Comparison of ENCODE assay signal across 15 cellular contexts in the genomic region with DNA sequence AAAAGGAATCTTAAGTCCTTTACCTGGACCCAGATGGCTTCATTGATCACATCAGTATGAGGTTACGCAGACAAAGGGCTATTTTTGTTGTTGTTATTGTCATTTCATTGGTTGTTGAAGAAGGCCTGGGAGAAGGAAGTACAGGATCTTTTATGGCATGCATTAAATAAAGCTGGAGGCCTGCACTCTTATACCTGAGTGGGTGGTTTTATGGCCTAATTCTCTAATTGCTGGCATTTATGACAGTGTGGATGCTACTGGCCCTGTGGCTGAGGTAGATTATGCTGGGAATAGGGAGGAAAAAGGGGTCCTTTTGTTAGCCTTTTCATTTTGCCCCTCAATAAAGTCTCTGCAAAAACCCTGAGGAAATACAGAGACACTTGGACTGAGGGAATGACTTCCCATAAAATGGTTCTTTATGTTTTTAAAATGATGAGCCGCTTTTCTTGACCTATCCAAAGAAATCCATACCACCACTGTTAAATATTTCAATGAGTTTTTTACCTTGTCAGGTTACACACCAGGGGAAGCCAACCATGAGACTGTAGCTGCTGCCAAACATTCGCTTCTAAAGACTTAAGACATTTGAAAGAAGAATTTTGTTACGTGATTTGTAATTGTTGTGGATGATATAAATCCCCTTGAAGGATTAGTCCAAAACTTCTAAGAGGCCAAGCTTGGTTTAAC. TPM values are rescaled to one million over a fixed set of nuclear protein-coding genes. Genes with fewer than 3 reads are reported as not detected.
A peak's percentile ranks its signal among the peaks of the same experiment; 100 is the strongest.
DNase-seq lines count a peak whose midpoint lies in the region; ATAC-seq and TF ChIP-seq lines count a peak whose summit lies in the region.
"Had no signal": no experiment of that assay in that cellular context is flagged by ENCODE, and none has a peak within 500 bp of the region (broad histone marks: within the 10 kb centered on the region; RNA-seq: fewer than 3 reads in every experiment).

No MANE protein-coding gene starts in this region.

- CTCF ChIA-PET in naive thymus-derived CD4-positive, alpha-beta T cell (lab: Charles Lee): no interaction called here

- no peaks in the 10 kb centered on the region for H3K27me3 ChIP-seq in DND-41 (ENCODE audit: insufficient read depth, low read length, poor library complexity)
- H3K27me3 ChIP-seq in naive thymus-derived CD4-positive, alpha-beta T cell (ENCODE audit: control insufficient read depth in 2 of 2, insufficient read depth in 2 of 2, low read length in 2 of 2): no peaks in the 10 kb centered on the region
- H3K27me3 ChIP-seq: BLaER1 treated with 17β-estradiol and CSF1 and Interleukin-3, amounts not matched to agents 10 nM and 100 nM; uterus had no signal

- peaks cover 75 to 96% (median 92%) of the 10 kb centered on the region in 7 donors for H3K4me1 Mint-ChIP-seq in naive thymus-derived CD4-positive, alpha-beta T cell

- no peaks in the 10 kb centered on the region for H3K9me3 ChIP-seq in DND-41 (ENCODE audit: insufficient read depth, low read length, severe bottlenecking)
- no peaks in the 10 kb centered on the region for H3K9me3 ChIP-seq in naive thymus-derived CD4-positive, alpha-beta T cell (ENCODE audit: control insufficient read depth in 2 of 3, low read length in 3 of 3)
- H3K9me3 ChIP-seq: BLaER1 treated with 17β-estradiol and CSF1 and Interleukin-3, amounts not matched to agents 10 nM and 100 nM; uterus had no signal

- peak overlapping the region; percentile 33; the same call in 1 of the 2 replicates for H3K4me2 ChIP-seq in DND-41 (ENCODE audit: insufficient read depth, low read length)

- H3K27ac Mint-ChIP-seq in activated naive CD4-positive, alpha-beta T cell treated with anti-CD3 and anti-CD28 coated beads, Interleukin-2, amount 50 U/mL, for 72 hours: peak overlapping the region; percentile 59 to 67
- peak overlapping the region in 8 of 9 donors; percentile 11 to 99 (median 72) for H3K27ac Mint-ChIP-seq in naive thymus-derived CD4-positive, alpha-beta T cell
- H3K27ac Mint-ChIP-seq: activated naive CD8-positive, alpha-beta T cell treated with anti-CD3 and anti-CD28 coated beads, Interleukin-2, amount 10 ng/mL, durations not matched to agents 7 days and 5 days had no signal

- H3K4me3 Mint-ChIP-seq in naive thymus-derived CD4-positive, alpha-beta T cell: peak overlapping the region; percentile 8 to 96 (median 52)
- H3K4me3 Mint-ChIP-seq: activated naive CD8-positive, alpha-beta T cell treated with anti-CD3 and anti-CD28 coated beads, Interleukin-2, amount 10 ng/mL, durations not matched to agents 7 days and 5 days had no signal

- peaks cover 100% of the 10 kb centered on the region for H3K79me2 ChIP-seq in DND-41 (ENCODE audit: insufficient read depth, low read length)

- TF ChIP-seq CTCF in DND-41 (IDR thresholded peaks at IDR 0.05; ENCODE audit: borderline replicate concordance, extremely low read depth, low read length, poor library complexity, severe bottlenecking): no peak

- no peak overlapping the region for H3K4me3 ChIP-seq in DND-41 (ENCODE audit: low read depth in 1 of 2, low read length in 2 of 2)
- H3K4me3 ChIP-seq in naive thymus-derived CD4-positive, alpha-beta T cell (ENCODE audit: low read length): no peak overlapping the region
- H3K4me3 ChIP-seq: BLaER1 treated with 17β-estradiol and CSF1 and Interleukin-3, amounts not matched to agents 10 nM and 100 nM; uterus had no signal

- H3K27ac ChIP-seq in DND-41 (ENCODE audit: low read length): no peak overlapping the region
- peak overlapping the region; percentile 45 for H3K27ac ChIP-seq in naive thymus-derived CD4-positive, alpha-beta T cell (ENCODE audit: low read depth, low read length)
- H3K27ac ChIP-seq: BLaER1 treated with 17β-estradiol and CSF1 and Interleukin-3, amounts not matched to agents 10 nM and 100 nM; uterus had no signal

- peaks cover 66% of the 10 kb centered on the region for H3K36me3 ChIP-seq in DND-41 (ENCODE audit: insufficient read depth, low read length)
- peaks cover 0 to 10% (median 0%) of the 10 kb centered on the region in 3 experiments for H3K36me3 ChIP-seq in naive thymus-derived CD4-positive, alpha-beta T cell (ENCODE audit: control insufficient read depth in 2 of 3, insufficient read depth in 3 of 3, low read length in 3 of 3)
- H3K36me3 ChIP-seq: uterus had no signal

- H3K36me3 Mint-ChIP-seq in activated naive CD4-positive, alpha-beta T cell treated with anti-CD3 and anti-CD28 coated beads, Interleukin-2, amount 50 U/mL, for 72 hours: peaks cover 0 to 23% of the 10 kb centered on the region in 2 donors
- peaks cover 0 to 46% (median 11%) of the 10 kb centered on the region in 5 donors for H3K36me3 Mint-ChIP-seq in naive thymus-derived CD4-positive, alpha-beta T cell

- H4K20me1 ChIP-seq in DND-41 (ENCODE audit: insufficient read depth, low read length): peaks cover 100% of the 10 kb centered on the region

- no peak for DNase-seq in DND-41
- no peak for DNase-seq in activated naive CD4-positive, alpha-beta T cell treated with anti-CD3 and anti-CD28 coated beads, Interleukin-2, amount 50 U/mL, for 72 hours (ENCODE audit: low spot score in 2 of 2)
- no peak for DNase-seq in naive thymus-derived CD4-positive, alpha-beta T cell
- DNase-seq in NCI-H748 treated with DMSO at 0.1 percent for 48 hours (lab: John Stamatoyannopoulos, UW): no peak
- no peak for DNase-seq in GM03348 (ENCODE audit: low spot score)
- DNase-seq: activated naive CD8-positive, alpha-beta T cell treated with anti-CD3 and anti-CD28 coated beads, Interleukin-2, amount 10 ng/mL, durations not matched to agents 7 days and 5 days; central memory CD4-positive, alpha-beta T cell; GOT3; kidney glomerular epithelial cell; NCI-H2029; NCI-H82; uterus had no signal

- H3K9ac ChIP-seq in DND-41 (ENCODE audit: low read depth, low read length): no peak overlapping the region
- H3K9ac ChIP-seq: BLaER1 treated with 17β-estradiol and CSF1 and Interleukin-3, amounts not matched to agents 10 nM and 100 nM had no signal

- H3K27me3 Mint-ChIP-seq in naive thymus-derived CD4-positive, alpha-beta T cell: no peaks in the 10 kb centered on the region
- H3K27me3 Mint-ChIP-seq: activated naive CD8-positive, alpha-beta T cell treated with anti-CD3 and anti-CD28 coated beads, Interleukin-2, amount 10 ng/mL, durations not matched to agents 7 days and 5 days had no signal

- H2AFZ ChIP-seq in DND-41 (ENCODE audit: low read depth, low read length): no peak overlapping the region

- peaks cover 45% of the 10 kb centered on the region for H3K4me1 ChIP-seq in DND-41 (ENCODE audit: insufficient read depth, low read length)
- peaks cover 71 to 77% of the 10 kb centered on the region in 2 donors for H3K4me1 ChIP-seq in naive thymus-derived CD4-positive, alpha-beta T cell (ENCODE audit: control insufficient read depth in 2 of 2, insufficient read depth in 2 of 2, low read length in 2 of 2)
- H3K4me1 ChIP-seq: uterus had no signal

- ATAC-seq in DND-41 (ENCODE audit: insufficient read depth, low read depth) (no peak), GM19395 (IDR thresholded peaks at IDR 0.05; ENCODE audit: unreplicated experiment) (peak; percentile 7), GM18909 (IDR thresholded peaks at IDR 0.05; ENCODE audit: poor library complexity, unreplicated experiment) (no peak)
- ATAC-seq in activated naive CD4-positive, alpha-beta T cell treated with anti-CD3 and anti-CD28 coated beads, Interleukin-2, amount 50 U/mL, for 72 hours: peak; percentile 1 to 3
- ATAC-seq in naive thymus-derived CD4-positive, alpha-beta T cell: no peak

- POLR2A ChIA-PET in naive thymus-derived CD4-positive, alpha-beta T cell (lab: Charles Lee): interaction anchor here (0.9 to 1.5 kb wide), 4 partner anchors 8 to 84 kb away, joined by 3 to 5 read pairs (median 4); partner anchors contain the start of gene UBE4A

- intact Hi-C loops in naive thymus-derived CD4-positive, alpha-beta T cell (cut with micrococcal nuclease): no loop called here

- no peaks in the 10 kb centered on the region for H3K9me3 Mint-ChIP-seq in activated naive CD4-positive, alpha-beta T cell treated with anti-CD3 and anti-CD28 coated beads, Interleukin-2, amount 50 U/mL, for 72 hours
- peaks cover 0 to 3% (median 0%) of the 10 kb centered on the region in 11 donors for H3K9me3 Mint-ChIP-seq in naive thymus-derived CD4-positive, alpha-beta T cell
- H3K9me3 Mint-ChIP-seq: activated naive CD8-positive, alpha-beta T cell treated with anti-CD3 and anti-CD28 coated beads, Interleukin-2, amount 10 ng/mL, durations not matched to agents 7 days and 5 days had no signal

RNA-seq across cellular contexts. Expression of gene KMT2A, which starts 6.8 kb away (rescaled TPM):
- total RNA-seq in activated naive CD4-positive, alpha-beta T cell treated with anti-CD3 and anti-CD28 coated beads, Interleukin-2, amount 50 U/mL, for 72 hours: 10 to 100 TPM; 71.4 to 99.3 TPM
- total RNA-seq in naive thymus-derived CD4-positive, alpha-beta T cell: 100 to 1,000 TPM; 140 to 192 (median 161) TPM
- 10 to 100 TPM; 19.6 to 32.9 TPM for polyA plus RNA-seq in naive thymus-derived CD4-positive, alpha-beta T cell

RNA-seq across cellular contexts. Expression of gene ATP5MG, which starts 41.6 kb away (rescaled TPM):
- total RNA-seq in activated naive CD4-positive, alpha-beta T cell treated with anti-CD3 and anti-CD28 coated beads, Interleukin-2, amount 50 U/mL, for 72 hours: 100 to 1,000 TPM; 231 to 249 TPM
- total RNA-seq in naive thymus-derived CD4-positive, alpha-beta T cell: 100 to 1,000 TPM; 140 to 241 (median 154) TPM
- 100 to 1,000 TPM; 525 to 842 TPM for polyA plus RNA-seq in naive thymus-derived CD4-positive, alpha-beta T cell

Comparison
In these comparisons a context has a peak if more than half of its experiments do, and no peak if none do; other contexts are left out.
1. ATAC-seq: peak in GM19395 (single experiment) and activated naive CD4-positive, alpha-beta T cell treated with anti-CD3 and anti-CD28 coated beads, Interleukin-2, amount 50 U/mL, for 72 hours (2 of 2); none in DND-41 (single experiment), naive thymus-derived CD4-positive, alpha-beta T cell (single experiment) and GM18909 (single experiment).